3 cellular contexts compared by ENCODE assay signal in genomic region chr7:132560105-132560504, GRCh38.
TF ChIP-seq lines count a peak whose summit lies in the region.

No MANE protein-coding gene starts in this region.

TF ChIP-seq in SK-N-SH treated with all-trans-retinoic acid at 6 μM for 48 hours, 23 proteins besides CTCF, POLR2A, EP300 and RAD21 (continued from another document and continues in another):
- no peak for TF ChIP-seq CSRNP3 (CRISPR knock-in tag; IDR thresholded peaks at IDR 0.05)
- TF ChIP-seq CREB5 (CRISPR knock-in tag; IDR thresholded peaks at IDR 0.05; ENCODE audit: low read depth): no peak
- TF ChIP-seq CSDC2 (CRISPR knock-in tag; IDR thresholded peaks at IDR 0.05): no peak
- TF ChIP-seq ISL1 (CRISPR knock-in tag; IDR thresholded peaks at IDR 0.05): no peak
- no peak for TF ChIP-seq TOX (CRISPR knock-in tag; IDR thresholded peaks at IDR 0.05; ENCODE audit: borderline replicate concordance)
- no peak for TF ChIP-seq ARNTL (CRISPR knock-in tag; IDR thresholded peaks at IDR 0.05; ENCODE audit: borderline replicate concordance, low read depth)
- no peak for TF ChIP-seq TSHZ2 (CRISPR knock-in tag; IDR thresholded peaks at IDR 0.05)
- TF ChIP-seq RARB (CRISPR knock-in tag; IDR thresholded peaks at IDR 0.05): no peak

TF ChIP-seq in SK-N-SH, 30 proteins besides CTCF, POLR2A, EP300 and RAD21 (continued from another document):
- TF ChIP-seq ZBTB33 (IDR thresholded peaks at IDR 0.05; ENCODE audit: borderline replicate concordance, low read depth) (no peak), YY1 (IDR thresholded peaks at IDR 0.05; ENCODE audit: low read depth) (no peak), FOXM1 (IDR thresholded peaks at IDR 0.05; ENCODE audit: low read depth) (no peak), TEAD4 (IDR thresholded peaks at IDR 0.05; ENCODE audit: borderline replicate concordance, insufficient read depth) (no peak), IRF3 (IDR thresholded peaks at IDR 0.05; ENCODE audit: low read depth, low read length) (no peak), USF2 (IDR thresholded peaks at IDR 0.05; ENCODE audit: borderline replicate concordance, low read depth, low read length) (no peak)
TF ChIP-seq in SK-N-SH: peak in this region for 0.

TF ChIP-seq in A549, 52 proteins besides CTCF, POLR2A, EP300 and RAD21 (continued from another document):
- no peak for TF ChIP-seq REST (IDR thresholded peaks at IDR 0.05)
- no peak for TF ChIP-seq TFCP2L1 (CRISPR knock-in tag; IDR thresholded peaks at IDR 0.05)
- no peak for TF ChIP-seq TP53 (CRISPR knock-in tag; IDR thresholded peaks at IDR 0.05)
- TF ChIP-seq CEBPB (IDR thresholded peaks at IDR 0.05): no peak
- no peak for TF ChIP-seq FOXS1 (CRISPR knock-in tag; IDR thresholded peaks at IDR 0.05)
- no peak for TF ChIP-seq ZFP36 (IDR thresholded peaks at IDR 0.05; ENCODE audit: borderline replicate concordance, partially characterized antibody)
- TF ChIP-seq ZSCAN20 (CRISPR knock-in tag; IDR thresholded peaks at IDR 0.05): no peak
- TF ChIP-seq PBX3 (IDR thresholded peaks at IDR 0.05): no peak
- no peak for TF ChIP-seq MYC (IDR thresholded peaks at IDR 0.05; ENCODE audit: borderline replicate concordance, low read length)
- TF ChIP-seq JUNB (IDR thresholded peaks at IDR 0.05): no peak
- TF ChIP-seq ELK1 (IDR thresholded peaks at IDR 0.05; ENCODE audit: low read depth, low read length): no peak
- no peak for TF ChIP-seq HES2 (IDR thresholded peaks at IDR 0.05)
- no peak for TF ChIP-seq ESRRA (IDR thresholded peaks at IDR 0.05; ENCODE audit: borderline replicate concordance, low read length)
- TF ChIP-seq E2F6 (IDR thresholded peaks at IDR 0.05; ENCODE audit: borderline replicate concordance, low read depth): no peak
- no peak for TF ChIP-seq PHF8 (IDR thresholded peaks at IDR 0.05; ENCODE audit: borderline replicate concordance, low read depth)
- TF ChIP-seq NR3C1 (IDR thresholded peaks at IDR 0.05): no peak
- no peak for TF ChIP-seq FOSB (CRISPR knock-in tag; IDR thresholded peaks at IDR 0.05)
- TF ChIP-seq MAX (IDR thresholded peaks at IDR 0.05): no peak
